ENCODE assay signal across 30 cellular contexts in genomic region chr6:107032051-107032450, GRCh38. TPM values are rescaled to one million over a fixed set of nuclear protein-coding genes. Genes with fewer than 3 reads are reported as not detected.
A peak's percentile ranks its signal among the peaks of the same experiment; 100 is the strongest.
DNase-seq lines count a peak whose midpoint lies in the region; ATAC-seq and TF ChIP-seq lines count a peak whose summit lies in the region.
"Had no signal": no experiment of that assay in that cellular context is flagged by ENCODE, and none has a peak within 500 bp of the region (broad histone marks: within the 10 kb centered on the region; RNA-seq: fewer than 3 reads in every experiment).

No MANE protein-coding gene starts in this region.

- H3K4me3 Mint-ChIP-seq in activated CD8-positive, alpha-beta T cell treated with anti-CD3 and anti-CD28 coated beads for 36 hours, result no peak overlapping the region
- no peak overlapping the region for H3K4me3 Mint-ChIP-seq in activated CD8-positive, alpha-beta T cell treated with anti-CD3 and anti-CD28 coated beads, Interleukin-2, amount 10 ng/mL, durations not matched to agents 7 days and 5 days
- H3K4me3 Mint-ChIP-seq in GM23338, result no peak overlapping the region
- H3K4me3 Mint-ChIP-seq in activated T-helper 2 cell treated with anti-CD3 and anti-CD28 coated beads, Interferon-gamma antibody, Interleukin-2, Interleukin-4, amounts not matched to agents 10 μg/mL and 5 μg/mL and 100 μg/mL, durations not matched to agents 14 hours and 24 hours and 36 hours (ENCODE audit: low read depth), result no peak overlapping the region
- H3K4me3 Mint-ChIP-seq: activated naive CD8-positive, alpha-beta T cell treated with anti-CD3 and anti-CD28 coated beads for 36 hours; effector memory CD8-positive, alpha-beta T cell; naive thymus-derived CD8-positive, alpha-beta T cell; T-helper 17 cell had no signal

- H3K36me3 ChIP-seq in GM23338 (ENCODE audit: insufficient read depth), result no peaks in the 10 kb centered on the region
- H3K36me3 ChIP-seq: transverse colon had no signal

- H4K20me1 ChIP-seq in GM23338 (replicated peaks; ENCODE audit: insufficient read depth), result no peaks in the 10 kb centered on the region; the same call in 1 of the 2 replicates

- CTCF ChIA-PET in activated CD8-positive, alpha-beta T cell treated with anti-CD3 and anti-CD28 coated beads for 36 hours (lab: Charles Lee), result no interaction called here
- CTCF ChIA-PET in activated CD8-positive, alpha-beta T cell treated with anti-CD3 and anti-CD28 coated beads, Interleukin-2, amount 10 ng/mL, durations not matched to agents 7 days and 5 days (lab: Charles Lee), result no interaction called here

- H3K4me2 ChIP-seq in GM23338, result no peak overlapping the region

- POLR2A ChIA-PET in activated CD8-positive, alpha-beta T cell treated with anti-CD3 and anti-CD28 coated beads for 36 hours (lab: Charles Lee), result no interaction called here
- POLR2A ChIA-PET in activated CD8-positive, alpha-beta T cell treated with anti-CD3 and anti-CD28 coated beads, Interleukin-2, amount 10 ng/mL, durations not matched to agents 7 days and 5 days (lab: Charles Lee), result no interaction called here

- no peaks in the 10 kb centered on the region for H3K9me3 Mint-ChIP-seq in activated CD8-positive, alpha-beta T cell treated with anti-CD3 and anti-CD28 coated beads for 36 hours
- no peaks in the 10 kb centered on the region for H3K9me3 Mint-ChIP-seq in activated CD8-positive, alpha-beta T cell treated with anti-CD3 and anti-CD28 coated beads, Interleukin-2, amount 10 ng/mL, durations not matched to agents 7 days and 5 days (ENCODE audit: insufficient read depth)
- 0 out of 3 replicates have a peak, but pooled peaks cover 5% of the 10 kb centered on the region for H3K9me3 Mint-ChIP-seq in GM23338
- H3K9me3 Mint-ChIP-seq in activated T-helper 2 cell treated with anti-CD3 and anti-CD28 coated beads, Interferon-gamma antibody, Interleukin-2, Interleukin-4, amounts not matched to agents 10 μg/mL and 5 μg/mL and 100 μg/mL, durations not matched to agents 14 hours and 24 hours and 36 hours, result no peaks in the 10 kb centered on the region
- H3K9me3 Mint-ChIP-seq: activated naive CD8-positive, alpha-beta T cell treated with anti-CD3 and anti-CD28 coated beads for 36 hours; CD8-positive, alpha-beta memory T cell; effector memory CD8-positive, alpha-beta T cell; naive thymus-derived CD8-positive, alpha-beta T cell had no signal

- H2AFZ ChIP-seq in GM23338, result no peak overlapping the region

- peaks cover 13% of the 10 kb centered on the region for H3K79me2 ChIP-seq in GM23338 (replicated peaks; ENCODE audit: insufficient read depth)

- ATAC-seq in activated CD8-positive, alpha-beta T cell treated with anti-CD3 and anti-CD28 coated beads for 36 hours, result no peak
- ATAC-seq in activated CD8-positive, alpha-beta T cell treated with anti-CD3 and anti-CD28 coated beads, Interleukin-2, amount 10 ng/mL, durations not matched to agents 7 days and 5 days, result no peak
- ATAC-seq in GM23338 (no peak), foreskin keratinocyte (no peak), SK-N-SH treated with all-trans-retinoic acid at 6 μM for 48 hours (no peak)
- ATAC-seq: effector memory CD8-positive, alpha-beta T cell; esophagus mucosa; GM12878; naive thymus-derived CD8-positive, alpha-beta T cell; Panc1; T-helper 17 cell had no signal

- H3K27ac Mint-ChIP-seq in activated CD8-positive, alpha-beta T cell treated with anti-CD3 and anti-CD28 coated beads for 36 hours, result peak overlapping the region; percentile 59
- no peak overlapping the region for H3K27ac Mint-ChIP-seq in activated CD8-positive, alpha-beta T cell treated with anti-CD3 and anti-CD28 coated beads, Interleukin-2, amount 10 ng/mL, durations not matched to agents 7 days and 5 days
- peak overlapping the region; percentile 3; the same call in 1 of the 2 replicates for H3K27ac Mint-ChIP-seq in GM23338
- H3K27ac Mint-ChIP-seq in activated T-helper 2 cell treated with anti-CD3 and anti-CD28 coated beads, Interferon-gamma antibody, Interleukin-2, Interleukin-4, amounts not matched to agents 10 μg/mL and 5 μg/mL and 100 μg/mL, durations not matched to agents 14 hours and 24 hours and 36 hours, result peak overlapping the region; percentile 80
- H3K27ac Mint-ChIP-seq: activated naive CD8-positive, alpha-beta T cell treated with anti-CD3 and anti-CD28 coated beads for 36 hours; T-helper 17 cell had no signal

- H3K4me3 ChIP-seq in GM23338 (no peak overlapping the region), lower leg skin (ENCODE audit: low read depth, poor library complexity, severe bottlenecking) (no peak overlapping the region)
- H3K4me3 ChIP-seq: coronary artery, GM12878, sigmoid colon, transverse colon had no signal

- H3K4me1 ChIP-seq in GM23338 (ENCODE audit: insufficient read depth) (no peaks in the 10 kb centered on the region), foreskin keratinocyte (peaks cover 3% of the 10 kb centered on the region)

- no peak for DNase-seq in activated CD8-positive, alpha-beta T cell treated with anti-CD3 and anti-CD28 coated beads for 36 hours
- DNase-seq in activated CD8-positive, alpha-beta T cell treated with anti-CD3 and anti-CD28 coated beads, Interleukin-2, amount 10 ng/mL, durations not matched to agents 7 days and 5 days, result no peak
- DNase-seq in GM23338 (ENCODE audit: low spot score) (no peak), foreskin keratinocyte (peak; percentile 14 to 16), HK-2 (ENCODE audit: unreplicated experiment) (no peak), lower leg skin (ENCODE audit: low spot score in 2 of 2) (no peak)
- no peak for DNase-seq in activated T-helper 2 cell treated with anti-CD3 and anti-CD28 coated beads, Interferon-gamma antibody, Interleukin-2, Interleukin-4, amounts not matched to agents 10 μg/mL and 5 μg/mL and 100 μg/mL, durations not matched to agents 14 hours and 24 hours and 36 hours (ENCODE audit: low spot score)
- DNase-seq: ACHN; activated naive CD8-positive, alpha-beta T cell treated with anti-CD3 and anti-CD28 coated beads for 36 hours; aorta; caudate nucleus; CD8-positive, alpha-beta memory T cell; effector memory CD8-positive, alpha-beta T cell; H7; naive thymus-derived CD8-positive, alpha-beta T cell; NCI-H1436; NCI-H2081; NCI-H226; NCI-H748 treated with DMSO at 0.1 percent for 48 hours; nucleus accumbens; Right ventricle myocardium superior; sigmoid colon; stimulated activated CD4-positive, alpha-beta T cell treated with anti-CD3 and anti-CD28 coated beads, Interleukin-4, amount 100 ng/mL, for 1 hour; T-helper 17 cell; transverse colon had no signal

- no peaks in the 10 kb centered on the region for H3K27me3 Mint-ChIP-seq in activated CD8-positive, alpha-beta T cell treated with anti-CD3 and anti-CD28 coated beads for 36 hours
- no peaks in the 10 kb centered on the region for H3K27me3 Mint-ChIP-seq in activated CD8-positive, alpha-beta T cell treated with anti-CD3 and anti-CD28 coated beads, Interleukin-2, amount 10 ng/mL, durations not matched to agents 7 days and 5 days (ENCODE audit: low read depth)
- H3K27me3 Mint-ChIP-seq in GM23338 (ENCODE audit: insufficient read depth, low read depth, poor library complexity), result peaks cover 16% of the 10 kb centered on the region
- no peaks in the 10 kb centered on the region for H3K27me3 Mint-ChIP-seq in activated T-helper 2 cell treated with anti-CD3 and anti-CD28 coated beads, Interferon-gamma antibody, Interleukin-2, Interleukin-4, amounts not matched to agents 10 μg/mL and 5 μg/mL and 100 μg/mL, durations not matched to agents 14 hours and 24 hours and 36 hours (ENCODE audit: low read depth)
- H3K27me3 Mint-ChIP-seq: activated naive CD8-positive, alpha-beta T cell treated with anti-CD3 and anti-CD28 coated beads for 36 hours; CD8-positive, alpha-beta memory T cell; effector memory CD8-positive, alpha-beta T cell; naive thymus-derived CD8-positive, alpha-beta T cell; T-helper 17 cell had no signal

- peaks cover 36% of the 10 kb centered on the region for H3K4me1 Mint-ChIP-seq in activated CD8-positive, alpha-beta T cell treated with anti-CD3 and anti-CD28 coated beads for 36 hours (ENCODE audit: low read depth)
- H3K4me1 Mint-ChIP-seq in activated CD8-positive, alpha-beta T cell treated with anti-CD3 and anti-CD28 coated beads, Interleukin-2, amount 10 ng/mL, durations not matched to agents 7 days and 5 days (ENCODE audit: low read depth), result peaks cover 25% of the 10 kb centered on the region
- H3K4me1 Mint-ChIP-seq in GM23338, result peaks cover 16% of the 10 kb centered on the region
- H3K4me1 Mint-ChIP-seq in activated T-helper 2 cell treated with anti-CD3 and anti-CD28 coated beads, Interferon-gamma antibody, Interleukin-2, Interleukin-4, amounts not matched to agents 10 μg/mL and 5 μg/mL and 100 μg/mL, durations not matched to agents 14 hours and 24 hours and 36 hours (ENCODE audit: low read depth), result peaks cover 32% of the 10 kb centered on the region

- no peak overlapping the region for H3K27ac ChIP-seq in GM23338 (ENCODE audit: low read depth)
- no peak overlapping the region for H3K27ac ChIP-seq in foreskin keratinocyte
- H3K27ac ChIP-seq: coronary artery, sigmoid colon, transverse colon had no signal

- intact Hi-C loops in activated CD8-positive, alpha-beta T cell treated with anti-CD3 and anti-CD28 coated beads for 36 hours (cut with micrococcal nuclease), result no loop called here
- intact Hi-C loops in activated T-helper 2 cell treated with anti-CD3 and anti-CD28 coated beads, Interferon-gamma antibody, Interleukin-2, Interleukin-4, amounts not matched to agents 10 μg/mL and 5 μg/mL and 100 μg/mL, durations not matched to agents 14 hours and 24 hours and 36 hours (cut with micrococcal nuclease), result loop anchor here (5.0 kb wide), 1 partner anchor 50 kb away; no protein-coding TSS in a partner anchor
- intact Hi-C loops in lower leg skin (cut with DNase I; ENCODE audit: low total_unique reads), result no loop called here

- H3F3A ChIP-seq in GM23338 (replicated peaks; ENCODE audit: low read depth), result peaks cover 17% of the 10 kb centered on the region

- no peak for TF ChIP-seq CTCF in activated CD8-positive, alpha-beta T cell treated with anti-CD3 and anti-CD28 coated beads for 36 hours (IDR thresholded peaks at IDR 0.05)
- TF ChIP-seq CTCF in GM23338 (conservative IDR thresholded peaks at IDR 0.05; ENCODE audit: low read depth in 2 of 2) (no peak), foreskin keratinocyte (conservative IDR thresholded peaks at IDR 0.05) (no peak), lower leg skin (IDR thresholded peaks at IDR 0.05) (no peak)

- H3K9me2 ChIP-seq in GM23338 (ENCODE audit: insufficient read depth), result no peaks in the 10 kb centered on the region; the same call in 1 of the 2 replicates

- no peak for TF ChIP-seq POLR2A in lower leg skin (IDR thresholded peaks at IDR 0.05)

- peaks cover 18% of the 10 kb centered on the region for H3K36me3 Mint-ChIP-seq in activated CD8-positive, alpha-beta T cell treated with anti-CD3 and anti-CD28 coated beads for 36 hours (ENCODE audit: low read depth)
- H3K36me3 Mint-ChIP-seq in activated CD8-positive, alpha-beta T cell treated with anti-CD3 and anti-CD28 coated beads, Interleukin-2, amount 10 ng/mL, durations not matched to agents 7 days and 5 days (ENCODE audit: low read depth), result peaks cover 40% of the 10 kb centered on the region
- peaks cover 30% of the 10 kb centered on the region for H3K36me3 Mint-ChIP-seq in GM23338 (ENCODE audit: low read depth)
- H3K36me3 Mint-ChIP-seq in activated T-helper 2 cell treated with anti-CD3 and anti-CD28 coated beads, Interferon-gamma antibody, Interleukin-2, Interleukin-4, amounts not matched to agents 10 μg/mL and 5 μg/mL and 100 μg/mL, durations not matched to agents 14 hours and 24 hours and 36 hours (ENCODE audit: low read depth), result peaks cover 46% of the 10 kb centered on the region

- 69 to 76% methylated on average over 2 of the region's 2 CpGs for WGBS in lower leg skin, 2 donors

- H3K27me3 ChIP-seq in GM23338 (ENCODE audit: insufficient read depth) (no peaks in the 10 kb centered on the region), foreskin keratinocyte (no peaks in the 10 kb centered on the region)
- H3K27me3 ChIP-seq: sigmoid colon, transverse colon had no signal

RNA-seq across cellular contexts. Expression of gene MTRES1, which starts 4.1 kb away (rescaled TPM):
- total RNA-seq in activated CD8-positive, alpha-beta T cell treated with anti-CD3 and anti-CD28 coated beads for 36 hours, result 10 to 100 TPM; 17.2 to 18.0 TPM
- 10 to 100 TPM; 14.8 to 18.1 TPM for total RNA-seq in activated CD8-positive, alpha-beta T cell treated with anti-CD3 and anti-CD28 coated beads, Interleukin-2, amount 10 ng/mL, durations not matched to agents 7 days and 5 days
- 11.1 and 19.0 TPM in 2 replicates for total RNA-seq in GM23338 (2014; rRNA removed; shearing (Covaris generic))
- 51.4 and 51.6 TPM in 2 replicates for polyA plus RNA-seq in GM23338 (2016; fragmentation: Nextera tagmentation; extraction: Ambion mirVana)
- total RNA-seq in activated T-helper 2 cell treated with anti-CD3 and anti-CD28 coated beads, Interferon-gamma antibody, Interleukin-2, Interleukin-4, amounts not matched to agents 10 μg/mL and 5 μg/mL and 100 μg/mL, durations not matched to agents 14 hours and 24 hours and 36 hours, result 25.0 and 25.6 TPM in 2 replicates
- total RNA-seq in foreskin keratinocyte, result 18.9 and 19.3 TPM in 2 replicates
- polyA plus RNA-seq in foreskin keratinocyte, result 23.6 and 24.6 TPM in 2 replicates
- total RNA-seq in lower leg skin, result 10 to 100 TPM in 2 of 4 donors, 1 to 10 TPM in 2; 4.2 to 13.1 (median 10.9) TPM

RNA-seq across cellular contexts. Expression of gene CD24, which starts 57.5 kb away (rescaled TPM):
- 1 to 10 TPM in 1 of 2 experiments, under 1 TPM in 1; 0.54 to 1.4 TPM for total RNA-seq in activated CD8-positive, alpha-beta T cell treated with anti-CD3 and anti-CD28 coated beads for 36 hours
- total RNA-seq in activated CD8-positive, alpha-beta T cell treated with anti-CD3 and anti-CD28 coated beads, Interleukin-2, amount 10 ng/mL, durations not matched to agents 7 days and 5 days, result not detected
- total RNA-seq in GM23338 (2014; rRNA removed; shearing (Covaris generic)), result 2,810 and 2,907 TPM in 2 replicates
- 1,325 and 1,373 TPM in 2 replicates for polyA plus RNA-seq in GM23338 (2016; fragmentation: Nextera tagmentation; extraction: Ambion mirVana)
- 1.5 and 2.0 TPM in 2 replicates for total RNA-seq in activated T-helper 2 cell treated with anti-CD3 and anti-CD28 coated beads, Interferon-gamma antibody, Interleukin-2, Interleukin-4, amounts not matched to agents 10 μg/mL and 5 μg/mL and 100 μg/mL, durations not matched to agents 14 hours and 24 hours and 36 hours
- 251 and 321 TPM in 2 replicates for total RNA-seq in foreskin keratinocyte
- polyA plus RNA-seq in foreskin keratinocyte, result 192 and 206 TPM in 2 replicates
- total RNA-seq in lower leg skin, result 100 to 1,000 TPM in 2 of 4 donors, 10 to 100 TPM in 2; 60.9 to 207 (median 126) TPM
- total RNA-seq: CD8-positive, alpha-beta memory T cell had no signal
- polyA plus RNA-seq: CD8-positive, alpha-beta memory T cell had no signal

Comparison
In these comparisons a context has a peak if more than half of its experiments do, and no peak if none do; other contexts are left out.
1. DNase-seq: peak in foreskin keratinocyte (2 of 2); none in activated CD8-positive, alpha-beta T cell treated with anti-CD3 and anti-CD28 coated beads for 36 hours (single experiment), activated CD8-positive, alpha-beta T cell treated with anti-CD3 and anti-CD28 coated beads, Interleukin-2, amount 10 ng/mL, durations not matched to agents 7 days and 5 days (single experiment), GM23338 (single experiment), activated T-helper 2 cell treated with anti-CD3 and anti-CD28 coated beads, Interferon-gamma antibody, Interleukin-2, Interleukin-4, amounts not matched to agents 10 μg/mL and 5 μg/mL and 100 μg/mL, durations not matched to agents 14 hours and 24 hours and 36 hours (single experiment), HK-2 (single experiment) and lower leg skin (0 of 2).
2. RNA of gene CD24, which starts 57.5 kb away (total RNA-seq): 2,810 to 2,907 TPM in GM23338, 251 to 321 TPM in foreskin keratinocyte and 60.9 to 207 TPM in lower leg skin; 1.5 to 2.0 TPM in activated T-helper 2 cell treated with anti-CD3 and anti-CD28 coated beads, Interferon-gamma antibody, Interleukin-2, Interleukin-4, amounts not matched to agents 10 μg/mL and 5 μg/mL and 100 μg/mL, durations not matched to agents 14 hours and 24 hours and 36 hours, 0.54 to 1.4 TPM in activated CD8-positive, alpha-beta T cell treated with anti-CD3 and anti-CD28 coated beads for 36 hours and not detected in activated CD8-positive, alpha-beta T cell treated with anti-CD3 and anti-CD28 coated beads, Interleukin-2, amount 10 ng/mL, durations not matched to agents 7 days and 5 days; every median in the first group is over 10 times any median in the second.